8 cellular contexts compared by ENCODE assay signal in genomic region chr1:168603501-168604107, GRCh38. TPM values are rescaled to one million over a fixed set of nuclear protein-coding genes. Genes with fewer than 3 reads are reported as not detected.
DNase-seq lines count a peak whose midpoint lies in the region; ATAC-seq and TF ChIP-seq lines count a peak whose summit lies in the region.

No MANE protein-coding gene starts in this region.

- peaks cover 4% of the 10 kb centered on the region for H3K27me3 Mint-ChIP-seq in CD4-positive, alpha-beta T cell

- CTCF ChIA-PET in CD4-positive, alpha-beta T cell (lab: Charles Lee) = interaction anchor here (0.5 to 2.0 kb wide), 7 partner anchors 35 to 948 kb away, joined by 3 to 18 read pairs (median 6); no protein-coding TSS in a partner anchor

- H3K9ac ChIP-seq in trophoblast cell (ENCODE audit: low read length) = no peak overlapping the region

- no peaks in the 10 kb centered on the region for H3K9me3 Mint-ChIP-seq in CD4-positive, alpha-beta T cell

- no peak overlapping the region for H3K18ac ChIP-seq in trophoblast cell (ENCODE audit: low read length)

- no peak overlapping the region for H3K4ac ChIP-seq in trophoblast cell (ENCODE audit: low read depth, low read length)

- H3K4me3 ChIP-seq in trophoblast cell (ENCODE audit: low read depth, low read length) (no peak overlapping the region), upper lobe of left lung (no peak overlapping the region)

- H3K36me3 ChIP-seq in trophoblast cell (ENCODE audit: control insufficient read depth in 1 of 2, insufficient read depth in 2 of 2, low read length in 2 of 2) (no peaks in the 10 kb centered on the region), upper lobe of left lung (no peaks in the 10 kb centered on the region)

- H4K8ac ChIP-seq in trophoblast cell (ENCODE audit: low read depth, low read length) = no peak overlapping the region

- intact Hi-C loops in CD4-positive, alpha-beta T cell (cut with DNase I, micrococcal nuclease) = loop anchor here (1.0 to 5.0 kb wide), 5 partner anchors 745 to 1204 kb away; no protein-coding TSS in a partner anchor

- TF ChIP-seq EP300 in upper lobe of left lung (IDR thresholded peaks at IDR 0.05) = no peak

- H2AK5ac ChIP-seq in trophoblast cell (ENCODE audit: low read length) = no peak overlapping the region

- no peak overlapping the region for H3K14ac ChIP-seq in trophoblast cell (ENCODE audit: low read length)

- H3K9me3 ChIP-seq in CD4-positive, alpha-beta T cell (ENCODE audit: control insufficient read depth, low read length) = no peaks in the 10 kb centered on the region
- H3K9me3 ChIP-seq in trophoblast cell (ENCODE audit: insufficient read depth, low read depth, low read length) (no peaks in the 10 kb centered on the region), upper lobe of left lung (no peaks in the 10 kb centered on the region)

- WGBS in trophoblast cell (ENCODE audit: extremely low coverage, insufficient coverage, insufficient read length) = no CpG with 5 or more reads among the region's 4 CpGs
- 35 to 39% methylated on average over 4 of the region's 4 CpGs for WGBS in upper lobe of left lung, 2 donors

- no peak overlapping the region for H3K27ac Mint-ChIP-seq in CD4-positive, alpha-beta T cell

- no peaks in the 10 kb centered on the region for H3K27me3 ChIP-seq in CD4-positive, alpha-beta T cell (ENCODE audit: control insufficient read depth, insufficient read depth, low read length)
- H3K27me3 ChIP-seq in trophoblast cell (ENCODE audit: insufficient read depth, low read length) = no peaks in the 10 kb centered on the region
- no peaks in the 10 kb centered on the region for H3K27me3 ChIP-seq in upper lobe of left lung

- ATAC-seq in CD4-positive, alpha-beta T cell (ENCODE audit: poor library complexity) = peak; percentile 82
- ATAC-seq in GM21515 (IDR thresholded peaks at IDR 0.05; ENCODE audit: unreplicated experiment) = peak; percentile 83
- peak; percentile 87 to 95 for ATAC-seq in upper lobe of left lung (ENCODE audit: low FRiP score in 2 of 2)

- no peaks in the 10 kb centered on the region for H3K4me1 Mint-ChIP-seq in CD4-positive, alpha-beta T cell (ENCODE audit: low read depth)

- no peaks in the 10 kb centered on the region for H3K36me3 Mint-ChIP-seq in CD4-positive, alpha-beta T cell (ENCODE audit: low read depth)

- H2BK5ac ChIP-seq in trophoblast cell (ENCODE audit: low read depth, low read length, poor library complexity) = no peak overlapping the region

- no peak overlapping the region for H3K4me2 ChIP-seq in trophoblast cell (ENCODE audit: low read length)

- no peak overlapping the region for H4K12ac ChIP-seq in trophoblast cell (ENCODE audit: low read depth, low read length)

- H3K79me1 ChIP-seq in trophoblast cell (ENCODE audit: low read length) = no peaks in the 10 kb centered on the region

- peak overlapping the region; percentile 0 for H2BK12ac ChIP-seq in trophoblast cell (ENCODE audit: low read length)

- POLR2A ChIA-PET in CD4-positive, alpha-beta T cell (lab: Charles Lee) = no interaction called here

- H3K4me3 Mint-ChIP-seq in CD4-positive, alpha-beta T cell = no peak overlapping the region

- H3K23ac ChIP-seq in trophoblast cell (ENCODE audit: low read length) = no peak overlapping the region

- H3K4me1 ChIP-seq in trophoblast cell (ENCODE audit: control insufficient read depth in 1 of 2, insufficient read depth in 2 of 2, low read length in 2 of 2) = peaks cover 0 to under 1% of the 10 kb centered on the region in 2 experiments
- H3K4me1 ChIP-seq in upper lobe of left lung = no peaks in the 10 kb centered on the region

- TF ChIP-seq POLR2A in upper lobe of left lung (IDR thresholded peaks at IDR 0.05) = no peak

- peak; percentile 48 to 70 (median 55) for DNase-seq in CD4-positive, alpha-beta T cell
- peak; percentile 80 for DNase-seq in NAMALWA (ENCODE audit: low spot score)
- peak; percentile 81 for DNase-seq in SK-N-DZ (ENCODE audit: low spot score)
- DNase-seq in activated naive CD4-positive, alpha-beta T cell treated with Interleukin-2 at 50 U/mL for 16 hours = peak; percentile 74
- DNase-seq in glomerular visceral epithelial cell (ENCODE audit: extremely low spot score) = peak; percentile 74
- peak; percentile 55 to 79 for DNase-seq in trophoblast cell
- peak in 1 of 2 donors; percentile 73 for DNase-seq in upper lobe of left lung

- peak; percentile 68 for TF ChIP-seq CTCF in CD4-positive, alpha-beta T cell (IDR thresholded peaks at IDR 0.05)
- TF ChIP-seq CTCF in upper lobe of left lung (IDR thresholded peaks at IDR 0.05) = peak; percentile 63 to 88 (median 76)

- H4K91ac ChIP-seq in trophoblast cell (ENCODE audit: low read depth, low read length) = peak overlapping the region; percentile 5

- no peaks in the 10 kb centered on the region for H3K79me2 ChIP-seq in trophoblast cell (ENCODE audit: control insufficient read depth, insufficient read depth, low read length, poor library complexity)

- H2BK120ac ChIP-seq in trophoblast cell (ENCODE audit: insufficient read depth, low read length, poor library complexity) = no peak overlapping the region

- no peak overlapping the region for H3K27ac ChIP-seq in CD4-positive, alpha-beta T cell (ENCODE audit: low read depth, low read length)
- H3K27ac ChIP-seq in trophoblast cell (ENCODE audit: low read depth, low read length) (no peak overlapping the region), upper lobe of left lung (no peak overlapping the region)

- H2AFZ ChIP-seq in trophoblast cell (ENCODE audit: insufficient read depth, low read length, poor library complexity) = no peak overlapping the region

RNA-seq across cellular contexts. Expression of gene XCL1, which starts 27.2 kb away (rescaled TPM):
- total RNA-seq in CD4-positive, alpha-beta T cell = under 1 TPM; 0.22 to 0.38 TPM
- polyA plus RNA-seq in SK-N-DZ (2014; cell fraction: cytosol; rRNA removed) = 1.6 and 2.3 TPM in 2 replicates
- polyA plus RNA-seq in SK-N-DZ (2014; cell fraction: nucleus; rRNA removed) = 28.1 and 29.9 TPM in 2 replicates
- polyA plus RNA-seq in trophoblast cell (2013) = 0.04 and 0.11 TPM in 2 replicates
- 1 to 10 TPM in 3 of 6 donors, under 1 TPM in 2, not detected in 1; 0.30 to 2.2 (median 1.2) TPM for total RNA-seq in upper lobe of left lung

RNA-seq across cellular contexts. Expression of gene XCL2, which starts 59.8 kb away (rescaled TPM):
- not detected for total RNA-seq in CD4-positive, alpha-beta T cell
- not detected in 2 replicates for polyA plus RNA-seq in SK-N-DZ (2014; cell fraction: cytosol; rRNA removed)
- not detected in 2 replicates for polyA plus RNA-seq in SK-N-DZ (2014; cell fraction: nucleus; rRNA removed)
- polyA plus RNA-seq in trophoblast cell (2013) = not detected in 2 replicates
- total RNA-seq in upper lobe of left lung = 1 to 10 TPM in 4 of 6 donors, not detected in 2; 1.3 to 9.0 (median 1.7) TPM
